In genomic region chr5:477247-477646, GRCh38 we compare ENCODE assay signal across 1 cellular context.
TF ChIP-seq lines count a peak whose summit lies in the region.

No MANE protein-coding gene starts in this region.

TF ChIP-seq in H1, 55 proteins besides CTCF, POLR2A, EP300 and RAD21:
- TF ChIP-seq MAX (IDR thresholded peaks at IDR 0.05) (no peak), SRF (IDR thresholded peaks at IDR 0.05; ENCODE audit: low read depth, low read length) (no peak), RXRA (IDR thresholded peaks at IDR 0.05; ENCODE audit: insufficient read depth, low read depth, low read length) (no peak), JUN (IDR thresholded peaks at IDR 0.05; ENCODE audit: low read depth, low read length) (no peak), GABPA (IDR thresholded peaks at IDR 0.05; ENCODE audit: borderline replicate concordance, insufficient read depth, low read length) (no peak), BACH1 (IDR thresholded peaks at IDR 0.05; ENCODE audit: low read length) (no peak), TCF12 (IDR thresholded peaks at IDR 0.05; ENCODE audit: low read depth, low read length) (no peak), SUZ12 (IDR thresholded peaks at IDR 0.05; ENCODE audit: low read length) (no peak), GTF2F1 (IDR thresholded peaks at IDR 0.05; ENCODE audit: borderline replicate concordance, low read depth, low read length) (no peak), EGR1 (IDR thresholded peaks at IDR 0.05; ENCODE audit: borderline replicate concordance, low read depth, low read length) (no peak), KDM1A (IDR thresholded peaks at IDR 0.05; ENCODE audit: borderline replicate concordance, low read length) (no peak), CREB1 (IDR thresholded peaks at IDR 0.05) (no peak), POLR2AphosphoS5 (IDR thresholded peaks at IDR 0.05; ENCODE audit: low read depth, low read length) (no peak), NRF1 (IDR thresholded peaks at IDR 0.05; ENCODE audit: low read depth, low read length) (no peak), TAF1 (IDR thresholded peaks at IDR 0.05; ENCODE audit: low read depth, low read length) (no peak), E2F6 (IDR thresholded peaks at IDR 0.05) (no peak), RBBP5 (IDR thresholded peaks at IDR 0.05; ENCODE audit: borderline replicate concordance, low read depth, low read length) (no peak), TBP (IDR thresholded peaks at IDR 0.05; ENCODE audit: low read depth, low read length) (no peak), CTBP2 (IDR thresholded peaks at IDR 0.05; ENCODE audit: borderline replicate concordance, insufficient read depth, insufficient read length, low read length) (no peak)
TF ChIP-seq in H1: peak in this region for 0.
